ENCODE assay signal across 28 cellular contexts in the genomic region with DNA sequence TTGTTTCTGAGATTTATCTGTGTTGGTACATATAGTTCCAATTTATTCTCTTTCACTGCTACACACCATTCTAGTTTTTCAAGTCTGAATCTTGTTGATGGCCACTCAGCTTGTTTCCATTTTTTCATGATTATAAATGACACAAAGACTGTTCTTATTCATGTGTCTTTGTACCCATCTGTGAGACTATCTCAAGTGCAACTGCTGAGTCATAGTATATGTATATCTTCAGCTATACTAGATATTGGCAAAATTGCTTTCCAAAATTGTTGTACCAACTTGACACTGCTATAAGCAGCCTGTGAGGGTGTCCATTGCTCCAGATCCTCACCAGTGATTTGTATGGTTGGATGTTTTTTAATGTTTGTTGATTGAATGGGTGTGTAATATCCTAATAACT.
"Had no signal": no experiment of that assay in that cellular context is flagged by ENCODE, and none has a peak within 500 bp of the region (broad histone marks: within the 10 kb centered on the region; RNA-seq: fewer than 3 reads in every experiment).

No MANE protein-coding gene starts in this region.

- H3K4me3 ChIP-seq: breast epithelium, lower lobe of right lung, neural progenitor cell, psoas muscle, thoracic aorta, uterus had no signal

- FAIRE-seq: colon, endometrium had no signal

- H3K4me3 Mint-ChIP-seq: activated CD4-positive, alpha-beta T cell treated with anti-CD3 and anti-CD28 coated beads for 36 hours; activated T-cell treated with anti-CD3 and anti-CD28 coated beads, Interleukin-2, amount 50 U/mL, for 72 hours; central memory CD8-positive, alpha-beta T cell; immature natural killer cell; natural killer cell; neural progenitor cell; stimulated activated naive CD8-positive, alpha-beta T cell treated with anti-CD3 and anti-CD28 coated beads, Interleukin-15, Interleukin-2, amounts not matched to agents 100 ng/mL and 50 ng/mL, for 24 hours had no signal

- H3K4me1 Mint-ChIP-seq: central memory CD8-positive, alpha-beta T cell; immature natural killer cell; natural killer cell; neural progenitor cell had no signal

- H3K79me2 ChIP-seq: parathyroid adenoma had no signal

- ATAC-seq: activated CD4-positive, alpha-beta T cell treated with anti-CD3 and anti-CD28 coated beads for 36 hours; activated naive CD4-positive, alpha-beta T cell treated with anti-CD3 and anti-CD28 coated beads, Interleukin-2, amount 50 U/mL, for 72 hours; activated T-cell treated with anti-CD3 and anti-CD28 coated beads, Interleukin-2, amount 50 U/mL, for 72 hours; lower lobe of right lung; natural killer cell; psoas muscle had no signal

- H3K9ac ChIP-seq: neural progenitor cell, parathyroid adenoma had no signal

- H3K4me2 ChIP-seq: neural progenitor cell had no signal

- H3K4me1 ChIP-seq: breast epithelium, neural progenitor cell, parathyroid adenoma, uterus had no signal

- H2AFZ ChIP-seq: neural progenitor cell, parathyroid adenoma had no signal

- H3K9me3 ChIP-seq: breast epithelium, lower lobe of right lung, psoas muscle, thoracic aorta, uterus had no signal

- DNase-seq: activated CD4-positive, alpha-beta T cell treated with anti-CD3 and anti-CD28 coated beads for 36 hours; activated CD4-positive, alpha-beta T cell treated with anti-CD3 and anti-CD28 coated beads, Interleukin-2, amount 50 U/mL, for 4 hours; activated CD4-positive, CD25-positive, alpha-beta regulatory T cell; activated naive CD4-positive, alpha-beta T cell; activated T-cell treated with anti-CD3 and anti-CD28 coated beads for 4 hours; activated T-cell treated with anti-CD3 and anti-CD28 coated beads, Interleukin-2, amount 50 U/mL, for 72 hours; dermis blood vessel endothelial cell; effector CD4-positive, alpha-beta T cell; head of caudate nucleus; hypothalamus; immature natural killer cell; lower lobe of right lung; natural killer cell; occipital lobe; psoas muscle; stimulated activated CD4-positive, alpha-beta T cell treated with anti-CD3 and anti-CD28 coated beads, Interleukin-12 subunit alpha, Interleukin-12 subunit beta, amount 100 ng/mL, for 4 hours; stimulated activated CD4-positive, alpha-beta T cell treated with anti-CD3 and anti-CD28 coated beads, Interleukin-4, amount 100 ng/mL, for 1 hour; trophoblast cell; uterus had no signal

- H3K27me3 Mint-ChIP-seq: activated CD4-positive, alpha-beta T cell treated with anti-CD3 and anti-CD28 coated beads for 36 hours; central memory CD8-positive, alpha-beta T cell; stimulated activated naive CD8-positive, alpha-beta T cell treated with anti-CD3 and anti-CD28 coated beads, Interleukin-15, Interleukin-2, amounts not matched to agents 100 ng/mL and 50 ng/mL, for 24 hours had no signal

- H3K27ac ChIP-seq: breast epithelium, lower lobe of right lung, neural progenitor cell, parathyroid adenoma, psoas muscle, thoracic aorta, uterus had no signal

- H3K36me3 ChIP-seq: breast epithelium, lower lobe of right lung, neural progenitor cell, thoracic aorta, uterus had no signal

- H3K36me3 Mint-ChIP-seq: activated naive CD4-positive, alpha-beta T cell treated with anti-CD3 and anti-CD28 coated beads, Interleukin-2, amount 50 U/mL, for 72 hours; natural killer cell; neural progenitor cell had no signal

- H3K9me3 Mint-ChIP-seq: central memory CD8-positive, alpha-beta T cell; immature natural killer cell; natural killer cell; neural progenitor cell; stimulated activated naive CD8-positive, alpha-beta T cell treated with anti-CD3 and anti-CD28 coated beads, Interleukin-15, Interleukin-2, amounts not matched to agents 100 ng/mL and 50 ng/mL, for 24 hours had no signal

- H3K27ac Mint-ChIP-seq: activated CD4-positive, alpha-beta T cell treated with anti-CD3 and anti-CD28 coated beads for 36 hours; activated naive CD4-positive, alpha-beta T cell treated with anti-CD3 and anti-CD28 coated beads, Interleukin-2, amount 50 U/mL, for 72 hours; immature natural killer cell; natural killer cell; neural progenitor cell; stimulated activated naive CD8-positive, alpha-beta T cell treated with anti-CD3 and anti-CD28 coated beads, Interleukin-15, Interleukin-2, amounts not matched to agents 100 ng/mL and 50 ng/mL, for 24 hours had no signal

- H3K27me3 ChIP-seq: breast epithelium, neural progenitor cell, uterus had no signal
